ENCODE assay signal across 1 cellular context in the genomic region with DNA sequence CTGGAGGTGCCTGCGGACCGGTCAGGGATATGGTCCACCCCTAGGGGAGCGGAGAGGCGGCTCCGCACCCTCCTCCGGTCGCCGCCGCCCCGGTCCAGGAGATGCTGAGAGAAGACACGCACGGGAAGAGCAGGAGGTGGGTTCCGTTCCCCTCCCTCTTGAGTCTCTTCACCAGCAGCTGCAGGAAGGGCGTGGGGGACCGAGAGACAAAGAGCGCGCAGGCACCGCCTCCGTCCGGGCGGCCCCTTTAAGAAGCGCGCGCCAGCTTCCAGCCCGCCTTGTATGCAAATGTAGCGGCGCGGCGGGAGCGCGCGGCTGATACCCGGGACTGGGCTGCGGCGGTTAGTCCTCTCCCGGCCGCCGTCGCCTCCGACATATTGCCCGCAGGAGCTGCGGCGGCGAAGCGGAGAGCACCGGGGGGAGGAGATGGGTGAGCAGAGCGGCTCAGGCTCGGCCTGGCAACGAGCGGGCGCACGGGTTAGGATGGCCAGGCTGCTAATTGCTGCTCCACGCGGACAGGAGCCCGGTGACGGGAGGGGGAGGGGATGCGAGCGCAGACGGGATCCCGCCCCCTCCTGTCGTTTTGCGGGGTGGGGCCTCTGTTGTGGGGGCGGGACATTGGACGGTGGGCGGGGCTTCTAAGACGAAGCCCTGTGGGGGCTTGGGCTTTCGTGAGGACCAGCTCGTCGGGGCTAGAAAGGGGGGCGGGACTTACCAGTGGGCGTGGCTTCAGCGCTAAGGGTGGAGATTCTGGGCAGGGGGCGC.
TF ChIP-seq lines count a peak whose summit lies in the region.

A gene (plus strand): TSS at position 318 of the 765 bp plus-strand sequence. CDS start 109 bp downstream, at position 427.

TF ChIP-seq in WTC11, 78 proteins besides CTCF, POLR2A, EP300 and RAD21 (continued from another document):
- no peak for TF ChIP-seq ZNF671 (CRISPR knock-in tag; IDR thresholded peaks at IDR 0.05)
- TF ChIP-seq GRHL2 (CRISPR knock-in tag; IDR thresholded peaks at IDR 0.05; ENCODE audit: insufficient replicate concordance, severe bottlenecking): no peak
- TF ChIP-seq TP53 (CRISPR knock-in tag; IDR thresholded peaks at IDR 0.05): no peak
- TF ChIP-seq TEAD4 (CRISPR knock-in tag; IDR thresholded peaks at IDR 0.05): no peak
- no peak for TF ChIP-seq NFATC4 (CRISPR knock-in tag; IDR thresholded peaks at IDR 0.05)
- TF ChIP-seq TEAD1 (CRISPR knock-in tag; IDR thresholded peaks at IDR 0.05): no peak; the same call in none of the 2 replicates
- TF ChIP-seq, protein P1, sequence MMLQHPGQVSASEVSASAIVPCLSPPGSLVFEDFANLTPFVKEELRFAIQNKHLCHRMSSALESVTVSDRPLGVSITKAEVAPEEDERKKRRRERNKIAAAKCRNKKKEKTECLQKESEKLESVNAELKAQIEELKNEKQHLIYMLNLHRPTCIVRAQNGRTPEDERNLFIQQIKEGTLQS (CRISPR knock-in tag; conservative IDR thresholded peaks at IDR 0.05): no peak
- TF ChIP-seq KAT7 (CRISPR knock-in tag; IDR thresholded peaks at IDR 0.05; ENCODE audit: borderline replicate concordance): peak; percentile 62; the same call in 1 of the 2 replicates
- TF ChIP-seq OVOL2 (CRISPR knock-in tag; IDR thresholded peaks at IDR 0.05; ENCODE audit: borderline replicate concordance): no peak
- TF ChIP-seq, protein P2, sequence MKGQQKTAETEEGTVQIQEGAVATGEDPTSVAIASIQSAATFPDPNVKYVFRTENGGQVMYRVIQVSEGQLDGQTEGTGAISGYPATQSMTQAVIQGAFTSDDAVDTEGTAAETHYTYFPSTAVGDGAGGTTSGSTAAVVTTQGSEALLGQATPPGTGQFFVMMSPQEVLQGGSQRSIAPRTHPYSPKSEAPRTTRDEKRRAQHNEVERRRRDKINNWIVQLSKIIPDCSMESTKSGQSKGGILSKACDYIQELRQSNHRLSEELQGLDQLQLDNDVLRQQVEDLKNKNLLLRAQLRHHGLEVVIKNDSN (CRISPR knock-in tag; IDR thresholded peaks at IDR 0.05): no peak
- no peak for TF ChIP-seq CBFB (CRISPR knock-in tag; IDR thresholded peaks at IDR 0.05; ENCODE audit: low read depth)
- peak; percentile 56; the same call in 1 of the 2 replicates for TF ChIP-seq FOXK1 (CRISPR knock-in tag; IDR thresholded peaks at IDR 0.05)
- TF ChIP-seq ZNF121 (CRISPR knock-in tag; IDR thresholded peaks at IDR 0.05): no peak
- no peak for TF ChIP-seq NFYB (CRISPR knock-in tag; conservative IDR thresholded peaks at IDR 0.05; ENCODE audit: low read depth)
- TF ChIP-seq ZNF423 (CRISPR knock-in tag; IDR thresholded peaks at IDR 0.05): no peak
- TF ChIP-seq, protein P3, sequence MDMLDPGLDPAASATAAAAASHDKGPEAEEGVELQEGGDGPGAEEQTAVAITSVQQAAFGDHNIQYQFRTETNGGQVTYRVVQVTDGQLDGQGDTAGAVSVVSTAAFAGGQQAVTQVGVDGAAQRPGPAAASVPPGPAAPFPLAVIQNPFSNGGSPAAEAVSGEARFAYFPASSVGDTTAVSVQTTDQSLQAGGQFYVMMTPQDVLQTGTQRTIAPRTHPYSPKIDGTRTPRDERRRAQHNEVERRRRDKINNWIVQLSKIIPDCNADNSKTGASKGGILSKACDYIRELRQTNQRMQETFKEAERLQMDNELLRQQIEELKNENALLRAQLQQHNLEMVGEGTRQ (CRISPR knock-in tag; IDR thresholded peaks at IDR 0.05): no peak
- TF ChIP-seq, protein P4, sequence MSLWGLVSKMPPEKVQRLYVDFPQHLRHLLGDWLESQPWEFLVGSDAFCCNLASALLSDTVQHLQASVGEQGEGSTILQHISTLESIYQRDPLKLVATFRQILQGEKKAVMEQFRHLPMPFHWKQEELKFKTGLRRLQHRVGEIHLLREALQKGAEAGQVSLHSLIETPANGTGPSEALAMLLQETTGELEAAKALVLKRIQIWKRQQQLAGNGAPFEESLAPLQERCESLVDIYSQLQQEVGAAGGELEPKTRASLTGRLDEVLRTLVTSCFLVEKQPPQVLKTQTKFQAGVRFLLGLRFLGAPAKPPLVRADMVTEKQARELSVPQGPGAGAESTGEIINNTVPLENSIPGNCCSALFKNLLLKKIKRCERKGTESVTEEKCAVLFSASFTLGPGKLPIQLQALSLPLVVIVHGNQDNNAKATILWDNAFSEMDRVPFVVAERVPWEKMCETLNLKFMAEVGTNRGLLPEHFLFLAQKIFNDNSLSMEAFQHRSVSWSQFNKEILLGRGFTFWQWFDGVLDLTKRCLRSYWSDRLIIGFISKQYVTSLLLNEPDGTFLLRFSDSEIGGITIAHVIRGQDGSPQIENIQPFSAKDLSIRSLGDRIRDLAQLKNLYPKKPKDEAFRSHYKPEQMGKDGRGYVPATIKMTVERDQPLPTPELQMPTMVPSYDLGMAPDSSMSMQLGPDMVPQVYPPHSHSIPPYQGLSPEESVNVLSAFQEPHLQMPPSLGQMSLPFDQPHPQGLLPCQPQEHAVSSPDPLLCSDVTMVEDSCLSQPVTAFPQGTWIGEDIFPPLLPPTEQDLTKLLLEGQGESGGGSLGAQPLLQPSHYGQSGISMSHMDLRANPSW (CRISPR knock-in tag; conservative IDR thresholded peaks at IDR 0.05; ENCODE audit: low read depth): no peak
- TF ChIP-seq, protein P5, sequence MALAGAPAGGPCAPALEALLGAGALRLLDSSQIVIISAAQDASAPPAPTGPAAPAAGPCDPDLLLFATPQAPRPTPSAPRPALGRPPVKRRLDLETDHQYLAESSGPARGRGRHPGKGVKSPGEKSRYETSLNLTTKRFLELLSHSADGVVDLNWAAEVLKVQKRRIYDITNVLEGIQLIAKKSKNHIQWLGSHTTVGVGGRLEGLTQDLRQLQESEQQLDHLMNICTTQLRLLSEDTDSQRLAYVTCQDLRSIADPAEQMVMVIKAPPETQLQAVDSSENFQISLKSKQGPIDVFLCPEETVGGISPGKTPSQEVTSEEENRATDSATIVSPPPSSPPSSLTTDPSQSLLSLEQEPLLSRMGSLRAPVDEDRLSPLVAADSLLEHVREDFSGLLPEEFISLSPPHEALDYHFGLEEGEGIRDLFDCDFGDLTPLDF (CRISPR knock-in tag; IDR thresholded peaks at IDR 0.05): no peak
- TF ChIP-seq, protein P6, sequence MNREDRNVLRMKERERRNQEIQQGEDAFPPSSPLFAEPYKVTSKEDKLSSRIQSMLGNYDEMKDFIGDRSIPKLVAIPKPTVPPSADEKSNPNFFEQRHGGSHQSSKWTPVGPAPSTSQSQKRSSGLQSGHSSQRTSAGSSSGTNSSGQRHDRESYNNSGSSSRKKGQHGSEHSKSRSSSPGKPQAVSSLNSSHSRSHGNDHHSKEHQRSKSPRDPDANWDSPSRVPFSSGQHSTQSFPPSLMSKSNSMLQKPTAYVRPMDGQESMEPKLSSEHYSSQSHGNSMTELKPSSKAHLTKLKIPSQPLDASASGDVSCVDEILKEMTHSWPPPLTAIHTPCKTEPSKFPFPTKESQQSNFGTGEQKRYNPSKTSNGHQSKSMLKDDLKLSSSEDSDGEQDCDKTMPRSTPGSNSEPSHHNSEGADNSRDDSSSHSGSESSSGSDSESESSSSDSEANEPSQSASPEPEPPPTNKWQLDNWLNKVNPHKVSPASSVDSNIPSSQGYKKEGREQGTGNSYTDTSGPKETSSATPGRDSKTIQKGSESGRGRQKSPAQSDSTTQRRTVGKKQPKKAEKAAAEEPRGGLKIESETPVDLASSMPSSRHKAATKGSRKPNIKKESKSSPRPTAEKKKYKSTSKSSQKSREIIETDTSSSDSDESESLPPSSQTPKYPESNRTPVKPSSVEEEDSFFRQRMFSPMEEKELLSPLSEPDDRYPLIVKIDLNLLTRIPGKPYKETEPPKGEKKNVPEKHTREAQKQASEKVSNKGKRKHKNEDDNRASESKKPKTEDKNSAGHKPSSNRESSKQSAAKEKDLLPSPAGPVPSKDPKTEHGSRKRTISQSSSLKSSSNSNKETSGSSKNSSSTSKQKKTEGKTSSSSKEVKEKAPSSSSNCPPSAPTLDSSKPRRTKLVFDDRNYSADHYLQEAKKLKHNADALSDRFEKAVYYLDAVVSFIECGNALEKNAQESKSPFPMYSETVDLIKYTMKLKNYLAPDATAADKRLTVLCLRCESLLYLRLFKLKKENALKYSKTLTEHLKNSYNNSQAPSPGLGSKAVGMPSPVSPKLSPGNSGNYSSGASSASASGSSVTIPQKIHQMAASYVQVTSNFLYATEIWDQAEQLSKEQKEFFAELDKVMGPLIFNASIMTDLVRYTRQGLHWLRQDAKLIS (CRISPR knock-in tag; IDR thresholded peaks at IDR 0.05; ENCODE audit: borderline replicate concordance): no peak
- TF ChIP-seq, protein P7, sequence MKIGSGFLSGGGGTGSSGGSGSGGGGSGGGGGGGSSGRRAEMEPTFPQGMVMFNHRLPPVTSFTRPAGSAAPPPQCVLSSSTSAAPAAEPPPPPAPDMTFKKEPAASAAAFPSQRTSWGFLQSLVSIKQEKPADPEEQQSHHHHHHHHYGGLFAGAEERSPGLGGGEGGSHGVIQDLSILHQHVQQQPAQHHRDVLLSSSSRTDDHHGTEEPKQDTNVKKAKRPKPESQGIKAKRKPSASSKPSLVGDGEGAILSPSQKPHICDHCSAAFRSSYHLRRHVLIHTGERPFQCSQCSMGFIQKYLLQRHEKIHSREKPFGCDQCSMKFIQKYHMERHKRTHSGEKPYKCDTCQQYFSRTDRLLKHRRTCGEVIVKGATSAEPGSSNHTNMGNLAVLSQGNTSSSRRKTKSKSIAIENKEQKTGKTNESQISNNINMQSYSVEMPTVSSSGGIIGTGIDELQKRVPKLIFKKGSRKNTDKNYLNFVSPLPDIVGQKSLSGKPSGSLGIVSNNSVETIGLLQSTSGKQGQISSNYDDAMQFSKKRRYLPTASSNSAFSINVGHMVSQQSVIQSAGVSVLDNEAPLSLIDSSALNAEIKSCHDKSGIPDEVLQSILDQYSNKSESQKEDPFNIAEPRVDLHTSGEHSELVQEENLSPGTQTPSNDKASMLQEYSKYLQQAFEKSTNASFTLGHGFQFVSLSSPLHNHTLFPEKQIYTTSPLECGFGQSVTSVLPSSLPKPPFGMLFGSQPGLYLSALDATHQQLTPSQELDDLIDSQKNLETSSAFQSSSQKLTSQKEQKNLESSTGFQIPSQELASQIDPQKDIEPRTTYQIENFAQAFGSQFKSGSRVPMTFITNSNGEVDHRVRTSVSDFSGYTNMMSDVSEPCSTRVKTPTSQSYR (CRISPR knock-in tag; IDR thresholded peaks at IDR 0.05): peak; percentile 97
TF ChIP-seq in WTC11: peak in this region for 22.
